In genomic region chr11:46519351-46519750, GRCh38 we compare ENCODE assay signal across 15 cellular contexts.
DNase-seq lines count a peak whose midpoint lies in the region; ATAC-seq and TF ChIP-seq lines count a peak whose summit lies in the region.
"Had no signal": no experiment of that assay in that cellular context is flagged by ENCODE, and none has a peak within 500 bp of the region (broad histone marks: within the 10 kb centered on the region; RNA-seq: fewer than 3 reads in every experiment).

No MANE protein-coding gene starts in this region.

- H3K27me3 Mint-ChIP-seq in CD14-positive monocyte (ENCODE audit: low read depth in 3 of 3) (peaks cover 0 to 2% (median 0%) of the 10 kb centered on the region in 3 donors), WTC11 (ENCODE audit: low read depth) (no peaks in the 10 kb centered on the region)
- no peaks in the 10 kb centered on the region for H3K27me3 Mint-ChIP-seq in activated T-cell treated with anti-CD3 and anti-CD28 coated beads, Interleukin-2, amount 50 U/mL, for 24 hours

- peaks cover 1 to 29% (median 25%) of the 10 kb centered on the region in 4 donors for H3K4me1 ChIP-seq in liver (ENCODE audit: control insufficient read depth in 4 of 4, insufficient read depth in 4 of 4, low read length in 3 of 4)
- peaks cover 0 to 24% (median 4%) of the 10 kb centered on the region in 4 donors for H3K4me1 ChIP-seq in upper lobe of left lung
- H3K4me1 ChIP-seq in heart right ventricle = peaks cover 4 to 64% (median 47%) of the 10 kb centered on the region in 9 donors

- H3K27ac Mint-ChIP-seq in CD14-positive monocyte (peak overlapping the region in 4 of 7 donors; percentile 3 to 54 (median 36)), WTC11 (0 out of 2 replicates have a peak overlapping the region, but pooled peaks have one; percentile 17)
- no peak overlapping the region for H3K27ac Mint-ChIP-seq in activated T-cell treated with anti-CD3 and anti-CD28 coated beads, Interleukin-2, amount 50 U/mL, for 24 hours

- peak in 1 of 2 donors; percentile 33 for TF ChIP-seq RAD21 in liver (IDR thresholded peaks at IDR 0.05)

- DNase-seq in CD14-positive monocyte (ENCODE audit: low spot score) (no peak), WTC11 (ENCODE audit: low spot score) (no peak), posterior cingulate gyrus (no peak), upper lobe of left lung (no peak), heart right ventricle (no peak)
- DNase-seq in activated T-cell treated with anti-CD3 and anti-CD28 coated beads, Interleukin-2, amount 50 U/mL, for 24 hours = no peak
- DNase-seq: C1 segment of cervical spinal cord, DMS79 treated with DMSO at 0.1 percent for 48 hours, MG63, NCI-H1048, NCI-H1436 treated with DMSO at 0.1 percent for 48 hours, SHP77 had no signal

- intact Hi-C loops in CD14-positive monocyte (cut with micrococcal nuclease) = no loop called here
- intact Hi-C loops in posterior cingulate gyrus (cut with DNase I) = no loop called here
- intact Hi-C loops in heart right ventricle (cut with DNase I) = no loop called here

- H3K4me1 Mint-ChIP-seq in CD14-positive monocyte (peaks cover 33% of the 10 kb centered on the region), WTC11 (peaks cover 36% of the 10 kb centered on the region)
- H3K4me1 Mint-ChIP-seq in activated T-cell treated with anti-CD3 and anti-CD28 coated beads, Interleukin-2, amount 50 U/mL, for 24 hours (ENCODE audit: low read depth) = peaks cover 21% of the 10 kb centered on the region

- H3K4me3 Mint-ChIP-seq in CD14-positive monocyte = no peak overlapping the region
- no peak overlapping the region for H3K4me3 Mint-ChIP-seq in WTC11
- no peak overlapping the region for H3K4me3 Mint-ChIP-seq in activated T-cell treated with anti-CD3 and anti-CD28 coated beads, Interleukin-2, amount 50 U/mL, for 24 hours

- H3K27ac ChIP-seq in 22Rv1 (peak overlapping the region; percentile 31; the same call in 1 of the 2 replicates), liver (ENCODE audit: low read depth in 1 of 2, low read length in 2 of 2) (peak overlapping the region in 1 of 2 donors; percentile 53), upper lobe of left lung (no peak overlapping the region), heart right ventricle (no peak overlapping the region)

- 31% methylated on average over 3 of the region's 3 CpGs for WGBS in liver
- 91 to 94% methylated on average over 3 of the region's 3 CpGs for WGBS in upper lobe of left lung, 2 donors
- 82 to 87% methylated on average over 3 of the region's 3 CpGs for WGBS in heart right ventricle, 2 donors

- POLR2A ChIA-PET in WTC11 (lab: Charles Lee) = interaction anchor here (0.7 kb wide), 2 partner anchors 64 to 74 kb away, joined by 5 read pairs; partner anchors contain the start of gene AMBRA1

- TF ChIP-seq CTCF in 22Rv1 (IDR thresholded peaks at IDR 0.05) = no peak
- no peak for TF ChIP-seq CTCF in CD14-positive monocyte (IDR thresholded peaks at IDR 0.05)
- TF ChIP-seq CTCF in WTC11 (IDR thresholded peaks at IDR 0.05) = no peak
- TF ChIP-seq CTCF in liver (IDR thresholded peaks at IDR 0.05; ENCODE audit: low read depth, low read length, missing input control) = no peak
- no peak for TF ChIP-seq CTCF in upper lobe of left lung (IDR thresholded peaks at IDR 0.05)
- no peak for TF ChIP-seq CTCF in heart right ventricle (IDR thresholded peaks at IDR 0.05)

- peaks cover 3 to 16% of the 10 kb centered on the region in 2 donors for H3K36me3 Mint-ChIP-seq in CD14-positive monocyte
- no peaks in the 10 kb centered on the region for H3K36me3 Mint-ChIP-seq in WTC11
- peaks cover 1% of the 10 kb centered on the region for H3K36me3 Mint-ChIP-seq in activated T-cell treated with anti-CD3 and anti-CD28 coated beads, Interleukin-2, amount 50 U/mL, for 24 hours (ENCODE audit: low read depth)

- H3K9me3 ChIP-seq in liver (ENCODE audit: control insufficient read depth in 4 of 4, low read length in 3 of 4) (no peaks in the 10 kb centered on the region), upper lobe of left lung (no peaks in the 10 kb centered on the region), heart right ventricle (no peaks in the 10 kb centered on the region)
- H3K9me3 ChIP-seq: MG63 had no signal

- CTCF ChIA-PET in WTC11 (lab: Charles Lee) = interaction anchor here (0.7 to 6.6 kb wide), 13 partner anchors 10 to 1140 kb away, joined by 3 to 57 read pairs (median 3); no protein-coding TSS in a partner anchor

- no peaks in the 10 kb centered on the region for H3K27me3 ChIP-seq in liver (ENCODE audit: control insufficient read depth in 4 of 4, insufficient read depth in 4 of 4, low read length in 3 of 4)
- H3K27me3 ChIP-seq in upper lobe of left lung = no peaks in the 10 kb centered on the region
- no peaks in the 10 kb centered on the region for H3K27me3 ChIP-seq in heart right ventricle
- H3K27me3 ChIP-seq: MG63 had no signal

- no peak overlapping the region for H3K9ac ChIP-seq in liver (ENCODE audit: low read depth in 1 of 2, low read length in 2 of 2)

- H3K36me3 ChIP-seq in liver (ENCODE audit: control insufficient read depth in 4 of 4, insufficient read depth in 3 of 4, low read depth in 1 of 4, low read length in 3 of 4) (no peaks in the 10 kb centered on the region), upper lobe of left lung (no peaks in the 10 kb centered on the region), heart right ventricle (peaks cover 0 to 3% (median 0%) of the 10 kb centered on the region in 9 donors)
- H3K36me3 ChIP-seq: MG63 had no signal

- TF ChIP-seq EP300 in upper lobe of left lung (IDR thresholded peaks at IDR 0.05) = no peak

- H3K4me3 ChIP-seq in liver (ENCODE audit: low read depth in 1 of 3, low read length in 3 of 3) (no peak overlapping the region), upper lobe of left lung (no peak overlapping the region), heart right ventricle (no peak overlapping the region)
- H3K4me3 ChIP-seq: MG63, SK-N-MC had no signal

- TF ChIP-seq POLR2A in upper lobe of left lung (IDR thresholded peaks at IDR 0.05) = no peak

- H3K9me3 Mint-ChIP-seq in CD14-positive monocyte (peaks cover 0 to 6% (median 0%) of the 10 kb centered on the region in 7 donors), WTC11 (no peaks in the 10 kb centered on the region)
- no peaks in the 10 kb centered on the region for H3K9me3 Mint-ChIP-seq in activated T-cell treated with anti-CD3 and anti-CD28 coated beads, Interleukin-2, amount 50 U/mL, for 24 hours

- ATAC-seq in WTC11 (no peak), upper lobe of left lung (ENCODE audit: low FRiP score in 2 of 2) (no peak), heart right ventricle (no peak)

TF ChIP-seq in WTC11, 78 proteins besides CTCF, POLR2A, EP300 and RAD21 (continues in another document):
- TF ChIP-seq ZNF138 (CRISPR knock-in tag; conservative IDR thresholded peaks at IDR 0.05) (no peak), ATF2 (CRISPR knock-in tag; IDR thresholded peaks at IDR 0.05; ENCODE audit: borderline replicate concordance, low read depth) (no peak), CDX4 (CRISPR knock-in tag; IDR thresholded peaks at IDR 0.05; ENCODE audit: borderline replicate concordance) (no peak), FOXK1 (CRISPR knock-in tag; IDR thresholded peaks at IDR 0.05) (no peak), OVOL2 (CRISPR knock-in tag; IDR thresholded peaks at IDR 0.05; ENCODE audit: borderline replicate concordance) (no peak)

TF ChIP-seq in liver, 16 proteins besides CTCF, POLR2A, EP300 and RAD21:
- TF ChIP-seq FOXA2 (IDR thresholded peaks at IDR 0.05) = peak; percentile 75
- no peak for TF ChIP-seq HNF4G (IDR thresholded peaks at IDR 0.05)
- peak; percentile 30 for TF ChIP-seq MAX (IDR thresholded peaks at IDR 0.05)
- no peak for TF ChIP-seq EGR1 (IDR thresholded peaks at IDR 0.05; ENCODE audit: low read depth in 2 of 2)
- TF ChIP-seq REST (IDR thresholded peaks at IDR 0.05) = peak; percentile 39
- TF ChIP-seq YY1 (IDR thresholded peaks at IDR 0.05) = peak; percentile 45
- TF ChIP-seq SP1 (IDR thresholded peaks at IDR 0.05) = peak; percentile 30
- peak; percentile 39 to 59 for TF ChIP-seq HNF4A (conservative IDR thresholded peaks at IDR 0.05)
- TF ChIP-seq RXRA (IDR thresholded peaks at IDR 0.05) = peak; percentile 26 to 29
- TF ChIP-seq FOXA1 (IDR thresholded peaks at IDR 0.05) = peak; percentile 17
